Comparison of ENCODE assay signal across 8 cellular contexts in genomic region chr11:130001491-130002351, GRCh38. TPM values are rescaled to one million over a fixed set of nuclear protein-coding genes. Genes with fewer than 3 reads are reported as not detected.
DNase-seq lines count a peak whose midpoint lies in the region; TF ChIP-seq lines count a peak whose summit lies in the region.

No MANE protein-coding gene starts in this region.

- H3K9ac ChIP-seq in muscle layer of colon (ENCODE audit: low read length) (peak overlapping the region; percentile 47), stomach smooth muscle (ENCODE audit: low read length in 2 of 2) (peak overlapping the region; percentile 98 to 100)

- POLR2A ChIA-PET in activated CD4-positive, alpha-beta memory T cell treated with anti-CD3 and anti-CD28 coated beads, Interleukin-2, amount 10 ng/mL, durations not matched to agents 7 days and 5 days (lab: Charles Lee) = interaction anchor here (1.0 to 4.6 kb wide), 11 partner anchors 10 to 187 kb away, joined by 3 to 56 read pairs (median 5); partner anchors contain the start of genes APLP2, NFRKB and ST14

- peaks cover 6% of the 10 kb centered on the region for H3K36me3 Mint-ChIP-seq in activated CD4-positive, alpha-beta memory T cell treated with anti-CD3 and anti-CD28 coated beads, Interleukin-2, amount 10 ng/mL, durations not matched to agents 7 days and 5 days (ENCODE audit: low read depth)

- WGBS in esophagus muscularis mucosa = 1% methylated on average over 10 of the region's 90 CpGs

- intact Hi-C loops in esophagus muscularis mucosa (cut with DNase I) = loop anchor here (5.0 kb wide), 2 partner anchors 79 to 121 kb away; no protein-coding TSS in a partner anchor

- H3K27me3 Mint-ChIP-seq in activated CD4-positive, alpha-beta memory T cell treated with anti-CD3 and anti-CD28 coated beads, Interleukin-2, amount 10 ng/mL, durations not matched to agents 7 days and 5 days = peaks cover 2% of the 10 kb centered on the region

- H3K4me1 Mint-ChIP-seq in activated CD4-positive, alpha-beta memory T cell treated with anti-CD3 and anti-CD28 coated beads, Interleukin-2, amount 10 ng/mL, durations not matched to agents 7 days and 5 days = peaks cover 34% of the 10 kb centered on the region

- CTCF ChIA-PET in activated CD4-positive, alpha-beta memory T cell treated with anti-CD3 and anti-CD28 coated beads, Interleukin-2, amount 10 ng/mL, durations not matched to agents 7 days and 5 days (lab: Charles Lee) = interaction anchor here (0.8 to 4.6 kb wide), 5 partner anchors 10 to 915 kb away, joined by 3 to 40 read pairs (median 7); partner anchors contain the start of gene SNX19

- H3K27ac Mint-ChIP-seq in activated CD4-positive, alpha-beta memory T cell treated with anti-CD3 and anti-CD28 coated beads, Interleukin-2, amount 10 ng/mL, durations not matched to agents 7 days and 5 days = peak overlapping the region; percentile 88

- peak overlapping the region; percentile 88 for H3K4me3 Mint-ChIP-seq in activated CD4-positive, alpha-beta memory T cell treated with anti-CD3 and anti-CD28 coated beads, Interleukin-2, amount 10 ng/mL, durations not matched to agents 7 days and 5 days

- DNase-seq in NCI-H2171 treated with DMSO at 0.1 percent for 48 hours (lab: John Stamatoyannopoulos, UW) (peak; percentile 37), NCI-H2171 (lab: John Stamatoyannopoulos, UW) (no peak), HFF-Myc (ENCODE audit: extremely low read depth, low read depth) (no peak), NCI-H1105 treated with DMSO at 0.1 percent for 48 hours (lab: John Stamatoyannopoulos, UW) (peak; percentile 39), esophagus muscularis mucosa (ENCODE audit: extremely low spot score) (no peak)
- peak; percentile 43 for DNase-seq in activated CD4-positive, alpha-beta memory T cell treated with anti-CD3 and anti-CD28 coated beads, Interleukin-2, amount 10 ng/mL, durations not matched to agents 7 days and 5 days

- H3K27me3 ChIP-seq in esophagus muscularis mucosa (no peaks in the 10 kb centered on the region), muscle layer of colon (ENCODE audit: control insufficient read depth in 1 of 2, insufficient read depth in 2 of 2, low read length in 2 of 2) (no peaks in the 10 kb centered on the region), stomach smooth muscle (ENCODE audit: control insufficient read depth in 1 of 2, insufficient read depth in 2 of 2, low read length in 2 of 2) (no peaks in the 10 kb centered on the region)

- H3K4me1 ChIP-seq in esophagus muscularis mucosa (peaks cover 17 to 39% (median 33%) of the 10 kb centered on the region in 4 donors), muscle layer of colon (ENCODE audit: insufficient read depth, low read length) (peaks cover 23% of the 10 kb centered on the region), stomach smooth muscle (ENCODE audit: control insufficient read depth, insufficient read depth, low read length) (peaks cover 22% of the 10 kb centered on the region)

- H3K9me3 Mint-ChIP-seq in activated CD4-positive, alpha-beta memory T cell treated with anti-CD3 and anti-CD28 coated beads, Interleukin-2, amount 10 ng/mL, durations not matched to agents 7 days and 5 days = no peaks in the 10 kb centered on the region

- H3K36me3 ChIP-seq in esophagus muscularis mucosa (no peaks in the 10 kb centered on the region), muscle layer of colon (ENCODE audit: insufficient read depth, low read length) (no peaks in the 10 kb centered on the region), stomach smooth muscle (ENCODE audit: control insufficient read depth in 2 of 2, insufficient read depth in 2 of 2, low read length in 2 of 2) (no peaks in the 10 kb centered on the region)

- H3K27ac ChIP-seq in esophagus muscularis mucosa (replicated peaks in 1 of 4) = peak overlapping the region; percentile 97 to 100 (median 98)
- peak overlapping the region; percentile 91 for H3K27ac ChIP-seq in muscle layer of colon (ENCODE audit: low read depth, low read length)
- peak overlapping the region; percentile 100 for H3K27ac ChIP-seq in stomach smooth muscle (ENCODE audit: low read length)

- peak overlapping the region; percentile 74 for H3K4me3 ChIP-seq in HFF-Myc (replicated peaks; ENCODE audit: low read depth, low read length)
- H3K4me3 ChIP-seq in esophagus muscularis mucosa = peak overlapping the region; percentile 81 to 94 (median 89)
- H3K4me3 ChIP-seq in muscle layer of colon (ENCODE audit: low read depth in 1 of 2, low read length in 2 of 2) = peak overlapping the region; percentile 63 to 83
- peak overlapping the region; percentile 74 to 85 for H3K4me3 ChIP-seq in stomach smooth muscle (ENCODE audit: low read length in 2 of 2)

- TF ChIP-seq CTCF in HFF-Myc (IDR thresholded peaks at IDR 0.05; ENCODE audit: low read depth, low read length, missing control alignments) = no peak
- TF ChIP-seq CTCF in esophagus muscularis mucosa (IDR thresholded peaks at IDR 0.05) = no peak

- H3K9me3 ChIP-seq in esophagus muscularis mucosa = no peaks in the 10 kb centered on the region
- H3K9me3 ChIP-seq in muscle layer of colon (ENCODE audit: low read length) = no peaks in the 10 kb centered on the region
- H3K9me3 ChIP-seq in stomach smooth muscle (ENCODE audit: control insufficient read depth in 2 of 2, low read length in 2 of 2) = no peaks in the 10 kb centered on the region

- no peak for TF ChIP-seq POLR2A in esophagus muscularis mucosa (IDR thresholded peaks at IDR 0.05; ENCODE audit: low read depth)

- no peak for TF ChIP-seq EP300 in esophagus muscularis mucosa (IDR thresholded peaks at IDR 0.05)

RNA-seq across cellular contexts. Expression of gene PRDM10, which starts 0.9 kb away (rescaled TPM):
- 10 to 100 TPM; 11.7 to 12.6 TPM for total RNA-seq in activated CD4-positive, alpha-beta memory T cell treated with anti-CD3 and anti-CD28 coated beads, Interleukin-2, amount 10 ng/mL, durations not matched to agents 7 days and 5 days
- total RNA-seq in esophagus muscularis mucosa = 1 to 10 TPM; 5.1 to 8.6 (median 7.6) TPM

Comparison
In these comparisons a context has a peak if more than half of its experiments do, and no peak if none do; other contexts are left out.
1. DNase-seq: peak in NCI-H2171 treated with DMSO at 0.1 percent for 48 hours (single experiment), NCI-H1105 treated with DMSO at 0.1 percent for 48 hours (single experiment) and activated CD4-positive, alpha-beta memory T cell treated with anti-CD3 and anti-CD28 coated beads, Interleukin-2, amount 10 ng/mL, durations not matched to agents 7 days and 5 days (single experiment); none in NCI-H2171 (single experiment), HFF-Myc (single experiment) and esophagus muscularis mucosa (single experiment).
2. Peak in every context shown above with its lines, with median percentiles within 50 percentile points of each other: H3K4me3 ChIP-seq and H3K27ac ChIP-seq.